19 cellular contexts compared by ENCODE assay signal in genomic region chr12:51413791-51414190, GRCh38. TPM values are rescaled to one million over a fixed set of nuclear protein-coding genes. Genes with fewer than 3 reads are reported as not detected.
DNase-seq lines count a peak whose midpoint lies in the region; TF ChIP-seq lines count a peak whose summit lies in the region.
"Had no signal": no experiment of that assay in that cellular context is flagged by ENCODE, and none has a peak within 500 bp of the region (broad histone marks: within the 10 kb centered on the region; RNA-seq: fewer than 3 reads in every experiment).

No MANE protein-coding gene starts in this region.

- no peaks in the 10 kb centered on the region for H3K36me3 ChIP-seq in SK-N-MC (ENCODE audit: insufficient read depth, low read length)
- H3K36me3 ChIP-seq: BLaER1, HAP-1 had no signal

- no peaks in the 10 kb centered on the region for H3K9me3 ChIP-seq in SK-N-MC (ENCODE audit: low read depth, low read length)
- H3K9me3 ChIP-seq: BLaER1, Caco-2, HAP-1 had no signal

- H3K4me3 Mint-ChIP-seq in HFFc6 (0 out of 2 replicates have a peak overlapping the region, but pooled peaks have one; percentile 1), mesothelial cell of epicardium (no peak overlapping the region)
- H3K4me3 Mint-ChIP-seq: B cell; CD4-positive, CD25-positive, alpha-beta regulatory T cell; CD8-positive, alpha-beta T cell had no signal

- TF ChIP-seq CTCF in HFFc6 (IDR thresholded peaks at IDR 0.05) (no peak), mesothelial cell of epicardium (IDR thresholded peaks at IDR 0.05; ENCODE audit: unreplicated experiment) (no peak)

- H3K27ac ChIP-seq in SK-N-MC: peak overlapping the region; percentile 42; the same call in 1 of the 2 replicates
- H3K27ac ChIP-seq: 22Rv1, BLaER1, C4-2B had no signal

- H3K27me3 Mint-ChIP-seq in HFFc6 (ENCODE audit: insufficient read depth) (no peaks in the 10 kb centered on the region), mesothelial cell of epicardium (ENCODE audit: low read depth) (no peaks in the 10 kb centered on the region)
- H3K27me3 Mint-ChIP-seq: B cell had no signal

- H3K9me3 Mint-ChIP-seq in HFFc6 (no peaks in the 10 kb centered on the region), mesothelial cell of epicardium (no peaks in the 10 kb centered on the region)
- H3K9me3 Mint-ChIP-seq: CD4-positive, CD25-positive, alpha-beta regulatory T cell; CD8-positive, alpha-beta T cell had no signal

- H3K4me1 Mint-ChIP-seq in HFFc6 (ENCODE audit: low read depth): peaks cover 19% of the 10 kb centered on the region
- peaks cover 40% of the 10 kb centered on the region for H3K4me1 Mint-ChIP-seq in mesothelial cell of epicardium

- H3K9ac ChIP-seq in SK-N-MC (ENCODE audit: insufficient read length): no peak overlapping the region
- H3K9ac ChIP-seq: BLaER1 had no signal

- no peak overlapping the region for H3K27ac Mint-ChIP-seq in HFFc6
- peak overlapping the region; percentile 14 for H3K27ac Mint-ChIP-seq in mesothelial cell of epicardium
- H3K27ac Mint-ChIP-seq: B cell; CD4-positive, CD25-positive, alpha-beta regulatory T cell; CD8-positive, alpha-beta T cell had no signal

- H3K36me3 Mint-ChIP-seq in HFFc6 (ENCODE audit: low read depth) (no peaks in the 10 kb centered on the region), mesothelial cell of epicardium (no peaks in the 10 kb centered on the region)
- H3K36me3 Mint-ChIP-seq: CD4-positive, CD25-positive, alpha-beta regulatory T cell; CD8-positive, alpha-beta T cell had no signal

- DNase-seq in HFFc6 (no peak), SK-N-MC (ENCODE audit: low read depth, low spot score) (no peak), mesothelial cell of epicardium (ENCODE audit: low spot score in 2 of 2, unreplicated experiment in 2 of 2) (no peak), NCI-H2227 (lab: John Stamatoyannopoulos, UW; ENCODE audit: unreplicated experiment) (no peak), Kasumi-1 (lab: John Stamatoyannopoulos, UW) (no peak)
- DNase-seq in stimulated activated naive CD4-positive, alpha-beta T cell (lab: John Stamatoyannopoulos, UW): no peak
- DNase-seq: Caco-2; CD4-positive, CD25-positive, alpha-beta regulatory T cell; CD8-positive, alpha-beta T cell; DMS 273 treated with DMSO at 0.1 percent for 48 hours; DMS53; DMS79 treated with DMSO at 0.1 percent for 48 hours; GF-D8; GOT3 had no signal

- peak overlapping the region; percentile 36; the same call in 1 of the 2 replicates for H3K4me3 ChIP-seq in SK-N-MC
- H3K4me3 ChIP-seq: BLaER1, HAP-1 had no signal

RNA-seq across cellular contexts. Expression of gene SLC4A8, which starts 10.8 kb away (rescaled TPM):
- total RNA-seq in HFFc6 (2021; fragmentation: NEBNext Ultra II Directional; extraction: Animal tissue kit (Norgen Biotek cat#: 25700)): 10 to 100 TPM; 10.2 to 21.9 (median 14.4) TPM
- total RNA-seq in mesothelial cell of epicardium: 17.5 to 21.2 TPM (median 17.6 TPM) in 3 replicates

RNA-seq across cellular contexts. Expression of gene GALNT6, which starts 22.6 kb away (rescaled TPM):
- 10 to 100 TPM; 68.2 to 93.9 (median 71.7) TPM for total RNA-seq in HFFc6 (2021; fragmentation: NEBNext Ultra II Directional; extraction: Animal tissue kit (Norgen Biotek cat#: 25700))
- 12.8 to 14.3 TPM (median 13.8 TPM) in 3 replicates for total RNA-seq in mesothelial cell of epicardium
